Comparison of ENCODE assay signal across 23 cellular contexts in genomic region chr14:86865934-86866333, GRCh38.
DNase-seq lines count a peak whose midpoint lies in the region; FAIRE-seq and TF ChIP-seq lines count a peak whose summit lies in the region.
"Had no signal": no experiment of that assay in that cellular context is flagged by ENCODE, and none has a peak within 500 bp of the region (broad histone marks: within the 10 kb centered on the region; RNA-seq: fewer than 3 reads in every experiment).

No MANE protein-coding gene starts in this region.

- no peaks in the 10 kb centered on the region for H3K23me2 ChIP-seq in H1 (ENCODE audit: low read depth, low read length)

- 93% methylated on average over 3 of the region's 3 CpGs; no CpG with 5 or more reads in 1 of the 2 experiments for WGBS in H1 (ENCODE audit: extremely low coverage in 1 of 2, insufficient coverage in 1 of 2, insufficient read length in 1 of 2, insufficient replicate concordance in 2 of 2, low coverage in 1 of 2, low lambda C conversion rate in 2 of 2, missing lambda C conversion rate in 1 of 2), 2 experiments

- DNase-seq in EH (ENCODE audit: low read depth) (peak; percentile 25), HuH-7 (ENCODE audit: low spot score) (peak; percentile 10), H1 (ENCODE audit: low read depth in 1 of 2, low spot score in 2 of 2) (no peak), iPS-NIHi7 (ENCODE audit: extremely low spot score) (peak; percentile 25), DMS114 treated with DMSO at 0.1 percent for 48 hours (lab: John Stamatoyannopoulos, UW; ENCODE audit: unreplicated experiment) (no peak), SHP77 treated with DMSO at 0.1 percent for 48 hours (lab: John Stamatoyannopoulos, UW) (no peak)
- no peak for DNase-seq in stimulated activated CD4-positive, alpha-beta T cell treated with anti-CD3 and anti-CD28 coated beads, Interleukin-1b, Interleukin-23, amount 100 ng/mL, for 48 hours
- no peak for DNase-seq in stimulated activated CD4-positive, alpha-beta T cell treated with anti-CD3 and anti-CD28 coated beads, Interleukin-2, amount 100 ng/mL, for 48 hours
- DNase-seq: DND-41; Kasumi-1; MG63; NCI-H1048; NCI-H1436 treated with DMSO at 0.1 percent for 48 hours; NCI-H2029; NCI-H2171 treated with DMSO at 0.1 percent for 48 hours; NCI-H446; NK-92 treated with Interleukin-12 subunit alpha and Interleukin-12 subunit beta, amount 100 ng/mL, for 24 hours; Right ventricle myocardium superior; T-cell had no signal

- no peak overlapping the region for H4K8ac ChIP-seq in H1 (ENCODE audit: extremely low read depth, insufficient read depth, low read length)

- no peak overlapping the region for H2BK15ac ChIP-seq in H1 (ENCODE audit: low read length)

- no peak overlapping the region for H2BK5ac ChIP-seq in H1 (ENCODE audit: low read depth, low read length)

- H3K36me3 ChIP-seq in H1 (ENCODE audit: control insufficient read depth in 2 of 4, insufficient read depth in 4 of 4, low read length in 3 of 4): no peaks in the 10 kb centered on the region
- H3K36me3 ChIP-seq: MG63 had no signal

- no peak overlapping the region for H4K91ac ChIP-seq in H1 (replicated peaks; ENCODE audit: insufficient read length, low read length)

- TF ChIP-seq CTCF in H1 (IDR thresholded peaks at IDR 0.05; ENCODE audit: control extremely low read depth in 1 of 3, insufficient read depth in 1 of 3, low read depth in 1 of 3, low read length in 3 of 3): peak in 1 of 3 experiments; percentile 24; a peak in 1 of 4 replicates

- no peak overlapping the region for H2AK5ac ChIP-seq in H1 (ENCODE audit: low read depth, low read length)

- H2BK120ac ChIP-seq in H1 (replicated peaks; ENCODE audit: low read depth, low read length): no peak overlapping the region

- H3K9me3 ChIP-seq in H1 (ENCODE audit: insufficient read depth in 2 of 2, low read depth in 1 of 2, low read length in 1 of 2): no peaks in the 10 kb centered on the region
- H3K9me3 ChIP-seq: MG63 had no signal

- no peaks in the 10 kb centered on the region for H3K79me1 ChIP-seq in H1 (ENCODE audit: low read depth, low read length)

- no peak overlapping the region for H3K18ac ChIP-seq in H1 (ENCODE audit: extremely low read depth, low read length)

- POLR2A ChIA-PET in H1 (lab: Charles Lee; ENCODE audit: partially characterized antibody): no interaction called here

- H2AFZ ChIP-seq in H1 (ENCODE audit: low read length): no peak overlapping the region

- H3K23ac ChIP-seq in H1 (ENCODE audit: insufficient read length): no peak overlapping the region

- H3K4me2 ChIP-seq in H1 (ENCODE audit: insufficient read depth in 1 of 2, low read depth in 2 of 2, low read length in 2 of 2): no peak overlapping the region

- H3K79me2 ChIP-seq in H1 (ENCODE audit: control insufficient read depth in 1 of 2, insufficient read depth in 2 of 2, low read length in 2 of 2): no peaks in the 10 kb centered on the region

- H4K5ac ChIP-seq in H1 (ENCODE audit: insufficient read length, low read depth, low read length): no peak overlapping the region

- no peak overlapping the region for H3K27ac ChIP-seq in H1 (ENCODE audit: low read depth, low read length)
- H3K27ac ChIP-seq: SK-N-MC had no signal

- H4K20me1 ChIP-seq in H1 (replicated peaks in 1 of 2; ENCODE audit: control insufficient read depth in 1 of 2, insufficient read depth in 2 of 2, low read length in 2 of 2): no peaks in the 10 kb centered on the region

- no peak overlapping the region for H2BK20ac ChIP-seq in H1 (ENCODE audit: low read length)

- H3K4me3 ChIP-seq in H1 (ENCODE audit: extremely low read depth in 1 of 4, insufficient read depth in 2 of 4, low read depth in 3 of 4, low read length in 4 of 4): no peak overlapping the region
- H3K4me3 ChIP-seq: GM12878, MG63, SK-N-MC had no signal

- H3K4me1 ChIP-seq in H1 (replicated peaks in 1 of 4; ENCODE audit: control insufficient read depth in 3 of 4, insufficient read depth in 4 of 4, low read length in 3 of 4): no peaks in the 10 kb centered on the region

- CTCF ChIA-PET in H1 (lab: Charles Lee; ENCODE audit: partially characterized antibody): interaction anchor here (0.6 to 1.9 kb wide), 8 partner anchors 11 to 404 kb away, joined by 3 to 5 read pairs (median 4); no protein-coding TSS in a partner anchor

- H3K27me3 ChIP-seq in H1 (replicated peaks in 1 of 4; ENCODE audit: control insufficient read depth in 3 of 4, extremely low read depth in 1 of 4, insufficient read depth in 3 of 4, low read length in 3 of 4): no peaks in the 10 kb centered on the region
- H3K27me3 ChIP-seq: MG63 had no signal

- FAIRE-seq in H1 (lab: Jason Lieb, UNC): no peak
- FAIRE-seq: GM12878, H54, RCC 7860 had no signal

- peak; percentile 43 to 58 for TF ChIP-seq RAD21 in H1 (IDR thresholded peaks at IDR 0.05 in 1 of 2, conservative IDR thresholded peaks at IDR 0.05 in 1 of 2; ENCODE audit: low read depth in 2 of 2, low read length in 2 of 2)

- no peak overlapping the region for H3K4ac ChIP-seq in H1 (replicated peaks; ENCODE audit: insufficient read length, low read depth, low read length)

- H3K56ac ChIP-seq in H1 (replicated peaks; ENCODE audit: insufficient read length, low read depth, low read length): no peak overlapping the region

- H2BK12ac ChIP-seq in H1 (ENCODE audit: low read depth, low read length): no peak overlapping the region

- no peak for TF ChIP-seq EP300 in H1 (IDR thresholded peaks at IDR 0.05; ENCODE audit: borderline replicate concordance in 1 of 2, low read depth in 2 of 2, low read length in 2 of 2)

- no peak overlapping the region for H3K14ac ChIP-seq in H1 (ENCODE audit: insufficient read length)

- no peak overlapping the region for H3K9ac ChIP-seq in H1 (replicated peaks in 1 of 4; ENCODE audit: extremely low read depth in 1 of 4, low read depth in 3 of 4, low read length in 3 of 4)

- no peak for TF ChIP-seq POLR2A in H1 (IDR thresholded peaks at IDR 0.05; ENCODE audit: control extremely low read depth in 1 of 2, low read depth in 2 of 2, low read length in 2 of 2)

TF ChIP-seq in H1, 55 proteins besides CTCF, POLR2A, EP300 and RAD21:
- TF ChIP-seq ASH2L (IDR thresholded peaks at IDR 0.05; ENCODE audit: low read length) (no peak), SP1 (IDR thresholded peaks at IDR 0.05; ENCODE audit: low read depth, low read length) (no peak), TEAD4 (IDR thresholded peaks at IDR 0.05; ENCODE audit: low read depth, low read length) (no peak), JUN (IDR thresholded peaks at IDR 0.05; ENCODE audit: low read depth, low read length) (no peak), SAP30 (IDR thresholded peaks at IDR 0.05; ENCODE audit: insufficient read depth, insufficient replicate concordance, low read length) (no peak), RBBP5 (IDR thresholded peaks at IDR 0.05; ENCODE audit: borderline replicate concordance, low read depth, low read length) (no peak), CBX5 (IDR thresholded peaks at IDR 0.05; ENCODE audit: low read depth, low read length) (no peak), CREB1 (IDR thresholded peaks at IDR 0.05) (no peak), POU5F1 (IDR thresholded peaks at IDR 0.05; ENCODE audit: low read depth, low read length) (no peak), RXRA (IDR thresholded peaks at IDR 0.05; ENCODE audit: insufficient read depth, low read depth, low read length) (no peak), POLR2AphosphoS5 (IDR thresholded peaks at IDR 0.05; ENCODE audit: low read depth, low read length) (no peak), RNF2 (IDR thresholded peaks at IDR 0.05; ENCODE audit: borderline replicate concordance, low read depth, low read length, missing control alignments, poor library complexity, severe bottlenecking) (no peak), E2F6 (IDR thresholded peaks at IDR 0.05) (no peak), SIRT6 (IDR thresholded peaks at IDR 0.05; ENCODE audit: low read length) (no peak)
- TF ChIP-seq, protein P1, sequence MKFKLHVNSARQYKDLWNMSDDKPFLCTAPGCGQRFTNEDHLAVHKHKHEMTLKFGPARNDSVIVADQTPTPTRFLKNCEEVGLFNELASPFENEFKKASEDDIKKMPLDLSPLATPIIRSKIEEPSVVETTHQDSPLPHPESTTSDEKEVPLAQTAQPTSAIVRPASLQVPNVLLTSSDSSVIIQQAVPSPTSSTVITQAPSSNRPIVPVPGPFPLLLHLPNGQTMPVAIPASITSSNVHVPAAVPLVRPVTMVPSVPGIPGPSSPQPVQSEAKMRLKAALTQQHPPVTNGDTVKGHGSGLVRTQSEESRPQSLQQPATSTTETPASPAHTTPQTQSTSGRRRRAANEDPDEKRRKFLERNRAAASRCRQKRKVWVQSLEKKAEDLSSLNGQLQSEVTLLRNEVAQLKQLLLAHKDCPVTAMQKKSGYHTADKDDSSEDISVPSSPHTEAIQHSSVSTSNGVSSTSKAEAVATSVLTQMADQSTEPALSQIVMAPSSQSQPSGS (IDR thresholded peaks at IDR 0.05; ENCODE audit: low read length): no peak
- TF ChIP-seq, protein P2, sequence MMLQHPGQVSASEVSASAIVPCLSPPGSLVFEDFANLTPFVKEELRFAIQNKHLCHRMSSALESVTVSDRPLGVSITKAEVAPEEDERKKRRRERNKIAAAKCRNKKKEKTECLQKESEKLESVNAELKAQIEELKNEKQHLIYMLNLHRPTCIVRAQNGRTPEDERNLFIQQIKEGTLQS (IDR thresholded peaks at IDR 0.05; ENCODE audit: insufficient read depth, low read depth, low read length): no peak
TF ChIP-seq in H1: peak in this region for 0.

Comparison
In these comparisons a context has a peak if more than half of its experiments do, and no peak if none do; other contexts are left out.
1. DNase-seq: peak in EH (single experiment), HuH-7 (single experiment) and iPS-NIHi7 (single experiment); none in H1 (0 of 2), stimulated activated CD4-positive, alpha-beta T cell treated with anti-CD3 and anti-CD28 coated beads, Interleukin-1b, Interleukin-23, amount 100 ng/mL, for 48 hours (single experiment), DMS114 treated with DMSO at 0.1 percent for 48 hours (single experiment), SHP77 treated with DMSO at 0.1 percent for 48 hours (single experiment) and stimulated activated CD4-positive, alpha-beta T cell treated with anti-CD3 and anti-CD28 coated beads, Interleukin-2, amount 100 ng/mL, for 48 hours (0 of 2).